8 cellular contexts compared by ENCODE assay signal in genomic region chr7:103037823-103038739, GRCh38. TPM values are rescaled to one million over a fixed set of nuclear protein-coding genes. Genes with fewer than 3 reads are reported as not detected.
DNase-seq lines count a peak whose midpoint lies in the region; ATAC-seq, FAIRE-seq and TF ChIP-seq lines count a peak whose summit lies in the region.
"Not testable (repeated sequence)": the region's sequence is repeated elsewhere in the genome, so short reads cannot be mapped to it uniquely, and the experiment has no call there.
"Had no signal": no experiment of that assay in that cellular context is flagged by ENCODE, and none has a peak within 500 bp of the region (broad histone marks: within the 10 kb centered on the region; RNA-seq: fewer than 3 reads in every experiment).

No MANE protein-coding gene starts in this region.

- peak overlapping the region; percentile 97 for H2AFZ ChIP-seq in K562 (ENCODE audit: low read depth, low read length)

- WGBS in K562 (ENCODE audit: insufficient coverage, low coverage, missing lambda C conversion rate): 18% methylated on average over 20 of the region's 20 CpGs

- H3K4me2 ChIP-seq in K562 (ENCODE audit: insufficient read depth, low read length): peak overlapping the region; percentile 86

- H3K9ac ChIP-seq in K562 (ENCODE audit: insufficient read depth in 1 of 2, low read depth in 2 of 2, low read length in 2 of 2): peak overlapping the region; percentile 65 to 72

- intact Hi-C loops in K562 (cut with micrococcal nuclease): loop anchor here (5.0 kb wide), 1 partner anchor 66 kb away; no protein-coding TSS in a partner anchor
- intact Hi-C loops in left ventricle myocardium superior (cut with micrococcal nuclease): not testable (repeated sequence)

- peak; percentile 97 for ATAC-seq in K562
- not testable (repeated sequence) for ATAC-seq in left ventricle myocardium superior

- H3K4me1 ChIP-seq in K562 (replicated peaks in 1 of 2; ENCODE audit: control insufficient read depth in 2 of 2, insufficient read depth in 2 of 2, low read length in 2 of 2): peaks cover 6 to 15% of the 10 kb centered on the region in 2 experiments; a peak in 4 of 5 replicates

- not testable (repeated sequence) for H3K27me3 ChIP-seq in K562 (ENCODE audit: control insufficient read depth in 2 of 2, insufficient read depth in 2 of 2, low read length in 2 of 2)

- H4K20me1 ChIP-seq in K562 (replicated peaks; ENCODE audit: control insufficient read depth, insufficient read depth, low read length): not testable (repeated sequence)

- POLR2A ChIA-PET in K562 (lab: Yijun Ruan, JAX): interaction anchor here (0.6 to 2.7 kb wide), 12 partner anchors 8 to 289 kb away, joined by 3 to 16 read pairs (median 3); partner anchors contain the start of gene FAM185A

- TSS peak; percentile 94 for BruUV-seq in K562 (replicated peaks; lab: Mats Ljungman, UMichigan)

- DNase-seq in Daoy (ENCODE audit: low read depth): peak; percentile 25
- DNase-seq in NCI-H1436 (lab: John Stamatoyannopoulos, UW): peak; percentile 49
- peak; percentile 28 for DNase-seq in NCI-H510A treated with DMSO at 0.1 percent for 48 hours (lab: John Stamatoyannopoulos, UW)
- DNase-seq in SW480 (ENCODE audit: low spot score): peak; percentile 44
- DNase-seq in K562 (ENCODE audit: extremely low read depth in 1 of 4, low spot score in 3 of 4): peak in 1 of 4 experiments; percentile 94
- DNase-seq in left ventricle myocardium superior: peak; percentile 32
- DNase-seq in mucosa of gallbladder (ENCODE audit: low spot score): peak; percentile 86

- TF ChIP-seq CTCF in K562 (IDR thresholded peaks at IDR 0.05 in 2 of 3, conservative IDR thresholded peaks at IDR 0.05 in 1 of 3; ENCODE audit: insufficient read depth in 2 of 3, low read depth in 1 of 3, low read length in 3 of 3): not testable (repeated sequence)

- TF ChIP-seq RAD21 in K562 (CRISPR knock-in tag; conservative IDR thresholded peaks at IDR 0.05 in 1 of 2, IDR thresholded peaks at IDR 0.05 in 1 of 2): peak in 1 of 2 experiments; percentile 23; a peak in 2 of 4 replicates

- H3K79me2 ChIP-seq in K562 (ENCODE audit: control insufficient read depth, insufficient read depth, low read length): not testable (repeated sequence)

- peak overlapping the region; percentile 29 for H3K4me3 ChIP-seq in K562

- FAIRE-seq in K562 (lab: Jason Lieb, UNC): peak; percentile 87

- TF ChIP-seq EP300 in K562 (IDR thresholded peaks at IDR 0.05; ENCODE audit: low read length): not testable (repeated sequence)

- H3K9me1 ChIP-seq in K562 (ENCODE audit: control insufficient read depth, insufficient read depth, low read length): not testable (repeated sequence)

- H3K9me3 ChIP-seq in K562 (replicated peaks; ENCODE audit: control insufficient read depth, insufficient read depth, low read depth, low read length): not testable (repeated sequence)

- TF ChIP-seq POLR2A in K562 (conservative IDR thresholded peaks at IDR 0.05): peak; percentile 87

- in situ Hi-C loops in K562 (cut with MboI): not testable (repeated sequence)

- H3K27ac ChIP-seq in K562 (ENCODE audit: extremely low read depth, low read depth, low read length): peak overlapping the region; percentile 82

- CTCF ChIA-PET in K562 (lab: Yijun Ruan, JAX; ENCODE audit: low intra/inter-chr PET ratio): interaction anchor here (0.6 kb wide), 1 partner anchor 280 kb away, joined by 3 read pairs; no protein-coding TSS in a partner anchor

- H3K36me3 ChIP-seq in K562 (ENCODE audit: control insufficient read depth, insufficient read depth, low read length): not testable (repeated sequence)

TF ChIP-seq in K562, 482 proteins besides CTCF, POLR2A, EP300 and RAD21 (continues in another document):
- TF ChIP-seq ARID3B (CRISPR knock-in tag; IDR thresholded peaks at IDR 0.05; ENCODE audit: borderline replicate concordance) (0 out of 2 replicates have a peak, but pooled peaks have one; percentile 62), ZNF316 (IDR thresholded peaks at IDR 0.05) (0 out of 2 replicates have a peak, but pooled peaks have one; percentile 20), ZBTB17 (CRISPR knock-in tag; IDR thresholded peaks at IDR 0.05) (peak; percentile 86), TBP (optimal IDR thresholded peaks at IDR 0.05; ENCODE audit: low read depth, low read length) (peak; percentile 17), NR4A1 (tag; IDR thresholded peaks at IDR 0.05) (peak; percentile 87), POLR2AphosphoS5 (IDR thresholded peaks at IDR 0.05; ENCODE audit: control insufficient read depth, insufficient read depth, low read depth, low read length) (peak; percentile 68), NFIC (IDR thresholded peaks at IDR 0.05) (peak; percentile 80)
- TF ChIP-seq NR4A1 (CRISPR knock-in tag; IDR thresholded peaks at IDR 0.05): not testable (repeated sequence)

RNA-seq across cellular contexts. Expression of gene FBXL13, which starts 36.5 kb away (rescaled TPM):
- 3.1 and 8.3 TPM in 2 replicates for total RNA-seq in Daoy (2014; rRNA removed; shearing (Covaris generic))
- total RNA-seq in K562 (2011; cell fraction: chromatin; rRNA removed; ENCODE audit: low replicate concordance): 173 and 352 TPM in 2 replicates
- total RNA-seq in K562 (2011; cell fraction: nucleolus; rRNA removed): 92.4 and 117 TPM in 2 replicates
- total RNA-seq in K562 (2011; cell fraction: nucleoplasm; rRNA removed): 138 and 171 TPM in 2 replicates
- total RNA-seq in K562 (2014; rRNA removed) (16.3 and 17.5 TPM in 2 replicates), K562 (2014; rRNA removed; fragmentation: Illumina TruSeq; extraction: Trizol) (30.5 and 38.3 TPM in 2 replicates), K562 (2015; rRNA removed; fragmentation: Illumina TruSeq; extraction: Trizol) (21.2 and 23.7 TPM in 2 replicates), K562 (2021) (27.0 and 27.4 TPM in 2 replicates), left ventricle myocardium superior (0.27 TPM), mucosa of gallbladder (2.5 TPM)
- polyA plus RNA-seq in K562 (2011; rRNA removed) (45.6 and 55.0 TPM in 2 replicates), K562 (2014; fragmentation: Illumina TruSeq; extraction: Trizol) (22.4 and 24.1 TPM in 2 replicates), K562 (2014; fragmentation: Nextera tagmentation; extraction: Ambion mirVana) (10 to 100 TPM; 25.4 to 26.6 TPM), K562 (2014; rRNA removed) (19.7 and 20.4 TPM in 2 replicates)
- polyA plus RNA-seq in K562 (2011; cell fraction: cytosol; rRNA removed): 19.5 and 28.3 TPM in 2 replicates
- 45.8 and 53.1 TPM in 2 replicates for polyA plus RNA-seq in K562 (2011; cell fraction: nucleus; rRNA removed)
- 33.4 and 68.8 TPM in 2 replicates for polyA plus RNA-seq in K562 (2012)
- polyA minus RNA-seq in K562 (2011; rRNA and poly(A)+ RNA removed): 104 and 108 TPM in 2 replicates
- polyA minus RNA-seq in K562 (2011; cell fraction: cytosol; rRNA and poly(A)+ RNA removed): 23.8 and 28.0 TPM in 2 replicates
- 101 and 137 TPM in 2 replicates for polyA minus RNA-seq in K562 (2011; cell fraction: nucleus; rRNA and poly(A)+ RNA removed)
- polyA plus RNA-seq: CD14-positive monocyte had no signal

RNA-seq across cellular contexts. Expression of gene ARMC10, which starts 36.9 kb away (rescaled TPM):
- 75.2 and 96.0 TPM in 2 replicates for total RNA-seq in Daoy (2014; rRNA removed; shearing (Covaris generic))
- total RNA-seq in K562 (2011; cell fraction: chromatin; rRNA removed; ENCODE audit: low replicate concordance): 28.8 and 48.0 TPM in 2 replicates
- total RNA-seq in K562 (2011; cell fraction: nucleolus; rRNA removed): 30.0 and 34.1 TPM in 2 replicates
- total RNA-seq in K562 (2011; cell fraction: nucleoplasm; rRNA removed): 49.3 and 76.5 TPM in 2 replicates
- total RNA-seq in K562 (2014; rRNA removed) (75.5 and 81.1 TPM in 2 replicates), K562 (2014; rRNA removed; fragmentation: Illumina TruSeq; extraction: Trizol) (89.9 and 95.4 TPM in 2 replicates), K562 (2015; rRNA removed; fragmentation: Illumina TruSeq; extraction: Trizol) (69.6 and 72.6 TPM in 2 replicates), K562 (2021) (72.6 and 76.1 TPM in 2 replicates), left ventricle myocardium superior (19.4 TPM), mucosa of gallbladder (39.7 TPM)
- polyA plus RNA-seq in K562 (2011; rRNA removed) (71.0 and 113 TPM in 2 replicates), K562 (2014; fragmentation: Illumina TruSeq; extraction: Trizol) (57.3 and 65.0 TPM in 2 replicates), K562 (2014; fragmentation: Nextera tagmentation; extraction: Ambion mirVana) (10 to 100 TPM; 17.0 to 22.7 TPM), K562 (2014; rRNA removed) (54.3 and 61.1 TPM in 2 replicates)
- polyA plus RNA-seq in K562 (2011; cell fraction: cytosol; rRNA removed): 33.0 and 39.6 TPM in 2 replicates
- polyA plus RNA-seq in K562 (2011; cell fraction: nucleus; rRNA removed): 17.0 and 25.6 TPM in 2 replicates
- polyA plus RNA-seq in K562 (2012): 56.1 and 61.4 TPM in 2 replicates
- 85.3 and 101 TPM in 2 replicates for polyA minus RNA-seq in K562 (2011; rRNA and poly(A)+ RNA removed)
- 29.8 and 46.7 TPM in 2 replicates for polyA minus RNA-seq in K562 (2011; cell fraction: cytosol; rRNA and poly(A)+ RNA removed)
- polyA minus RNA-seq in K562 (2011; cell fraction: nucleus; rRNA and poly(A)+ RNA removed): 14.5 and 15.4 TPM in 2 replicates
